Comparison of ENCODE assay signal across 8 cellular contexts in the genomic region with DNA sequence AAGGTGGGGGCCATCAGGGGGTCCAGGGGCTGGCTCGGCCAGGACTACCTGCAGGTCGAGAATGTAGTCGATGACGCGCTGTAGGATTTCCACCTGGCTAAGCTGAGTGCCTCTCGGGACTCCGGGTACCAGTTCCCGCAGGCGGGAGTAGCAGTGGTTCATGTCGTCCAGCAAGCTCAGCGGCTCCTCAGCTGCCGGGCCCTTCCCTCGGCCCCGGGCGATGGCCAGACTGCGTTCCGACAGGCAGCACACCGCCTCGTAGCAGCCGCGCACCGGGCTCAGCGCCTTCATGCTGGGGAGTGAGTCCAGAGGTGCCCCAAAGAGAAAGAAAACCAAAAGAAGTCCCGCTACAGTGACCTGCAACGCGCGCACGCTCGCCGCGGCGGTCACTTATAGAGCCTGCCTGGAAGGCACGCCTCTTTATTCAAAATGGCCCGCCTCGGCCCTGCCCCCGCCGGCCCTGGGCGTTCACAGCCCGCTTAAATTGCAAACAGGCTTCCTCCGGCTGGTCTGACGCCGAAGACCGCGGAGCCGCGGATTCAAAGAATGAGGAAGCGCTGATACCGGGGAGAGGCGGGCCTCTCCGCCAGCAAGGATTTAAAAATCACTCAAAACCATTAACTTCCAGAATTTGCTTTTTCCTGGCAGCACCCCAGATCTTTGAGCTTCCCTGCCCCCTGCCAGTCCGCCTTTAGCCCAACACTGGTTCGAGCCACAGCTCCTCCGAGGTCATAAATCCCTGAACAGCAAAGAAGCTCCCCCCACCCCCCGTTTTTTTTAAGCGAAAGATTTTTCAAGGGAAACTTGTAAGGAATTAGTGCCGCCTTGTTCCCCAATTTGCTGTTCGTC. TPM values are rescaled to one million over a fixed set of nuclear protein-coding genes. Genes with fewer than 3 reads are reported as not detected.
A peak's percentile ranks its signal among the peaks of the same experiment; 100 is the strongest.
DNase-seq lines count a peak whose midpoint lies in the region; ATAC-seq and TF ChIP-seq lines count a peak whose summit lies in the region.

Gene ID3 (minus strand): TSS at position 366 of the 849 bp plus-strand sequence. CDS start 75 bp downstream, at position 291.

- H3K4me1 ChIP-seq in mammary epithelial cell (ENCODE audit: insufficient read depth, low read length) (peaks cover 48% of the 10 kb centered on the region), spleen (peaks cover 58 to 98% (median 85%) of the 10 kb centered on the region in 6 donors)

- in situ Hi-C loops in ACHN (cut with HindIII; ENCODE audit: low pct_ligation_motif_present, low pct_unique_long_range_greater_than_20kb, low sequenced_read_pairs) (no loop called here), mammary epithelial cell (cut with MboI; ENCODE audit: low sequenced_read_pairs in 2 of 2) (no loop called here)

- no peaks in the 10 kb centered on the region for H3K9me3 Mint-ChIP-seq in immature natural killer cell

- BruUV-seq in mammary epithelial cell (replicated peaks; lab: Mats Ljungman, UMichigan): TSS peak; percentile 86

- peak within 1 kb of the TSS; percentile 93 for H3K4me2 ChIP-seq in mammary epithelial cell (ENCODE audit: insufficient read depth, low read depth, low read length)

- intact Hi-C loops in mammary epithelial cell (cut with micrococcal nuclease): loop anchor here (1.0 kb wide), 3 partner anchors 26 to 78 kb away; no protein-coding TSS in a partner anchor
- intact Hi-C loops in spleen (cut with DNase I; ENCODE audit: low total_unique reads): no loop called here

- H2AFZ ChIP-seq in mammary epithelial cell (ENCODE audit: low read depth, low read length): peak within 1 kb of the TSS; percentile 85

- WGBS in mammary epithelial cell (ENCODE audit: low coverage, missing lambda C conversion rate): 2% methylated on average over 21 of the region's 57 CpGs
- 1% methylated on average over 35 to 57 of the region's 57 CpGs for WGBS in spleen, 5 donors

- DNase-seq in ACHN: peak; percentile 94
- DNase-seq in NCI-H2196 (lab: John Stamatoyannopoulos, UW; ENCODE audit: unreplicated experiment): peak; percentile 96
- peak; percentile 96 for DNase-seq in mammary epithelial cell
- DNase-seq in immature natural killer cell: peak; percentile 81 to 90 (median 84)
- peak; percentile 99 for DNase-seq in spleen

- H3K9me3 ChIP-seq in mammary epithelial cell (replicated peaks; ENCODE audit: insufficient read depth, low read length) (no peaks in the 10 kb centered on the region), spleen (no peaks in the 10 kb centered on the region)

- peak within 1 kb of the TSS; percentile 85 to 90 (median 86) for H3K4me3 Mint-ChIP-seq in immature natural killer cell

- H3K36me3 Mint-ChIP-seq in immature natural killer cell: no peaks in the 10 kb centered on the region

- dilution Hi-C loops in mammary epithelial cell (cut with HindIII; ENCODE audit: low sequenced_read_pairs): no loop called here

- TF ChIP-seq POLR2A in spleen (IDR thresholded peaks at IDR 0.05): peak; percentile 79 to 97 (median 89)

- H3K4me1 Mint-ChIP-seq in immature natural killer cell: peaks cover 44 to 58% of the 10 kb centered on the region in 2 donors

- H3K27me3 Mint-ChIP-seq in immature natural killer cell (ENCODE audit: low read depth in 3 of 3): peaks cover 20 to 25% (median 24%) of the 10 kb centered on the region in 3 donors

- CTCF ChIA-PET in mammary epithelial cell (lab: Charles Lee; ENCODE audit: low non-redundant PET): interaction anchor here (0.6 kb wide), 2 partner anchors 16 to 61 kb away, joined by 3 to 12 read pairs; no protein-coding TSS in a partner anchor

- TF ChIP-seq CTCF in WI38 (IDR thresholded peaks at IDR 0.05; ENCODE audit: low read depth, low read length) (no peak), mammary epithelial cell (conservative IDR thresholded peaks at IDR 0.05 in 1 of 2, IDR thresholded peaks at IDR 0.05 in 1 of 2; ENCODE audit: extremely low read depth in 1 of 2, insufficient read depth in 1 of 2, low read depth in 1 of 2, low read length in 2 of 2) (no peak), spleen (IDR thresholded peaks at IDR 0.05 in 8 of 11, conservative IDR thresholded peaks at IDR 0.05 in 3 of 11) (peak in 2 of 11 experiments; percentile 11 to 18)

- peak within 1 kb of the TSS; percentile 95 for H3K4me3 ChIP-seq in WI38 (ENCODE audit: low read depth, low read length)
- peak within 1 kb of the TSS; percentile 61 to 76 (median 75) for H3K4me3 ChIP-seq in mammary epithelial cell (replicated peaks in 1 of 3; ENCODE audit: insufficient read depth in 1 of 3, low read depth in 2 of 3, low read length in 3 of 3)
- peak within 1 kb of the TSS; percentile 75 to 95 (median 84) for H3K4me3 ChIP-seq in spleen

- H3K9ac ChIP-seq in mammary epithelial cell (ENCODE audit: insufficient read depth, low read length): peak within 1 kb of the TSS; percentile 71

- H3K27ac ChIP-seq in mammary epithelial cell (ENCODE audit: insufficient read depth, low read depth, low read length) (peak within 1 kb of the TSS; percentile 76), spleen (peak within 1 kb of the TSS; percentile 79 to 96 (median 94))

- H3K27me3 ChIP-seq in mammary epithelial cell (ENCODE audit: insufficient read depth, low read length): no peaks in the 10 kb centered on the region
- H3K27me3 ChIP-seq in spleen (replicated peaks in 1 of 7): peaks cover 0 to 26% (median 0%) of the 10 kb centered on the region in 7 donors

- peak within 1 kb of the TSS in 5 of 6 donors; percentile 60 to 87 (median 66) for H3K27ac Mint-ChIP-seq in immature natural killer cell

- H3K79me2 ChIP-seq in mammary epithelial cell (ENCODE audit: insufficient read depth, low read length): peaks cover 12% of the 10 kb centered on the region

- ATAC-seq in GM18867 (IDR thresholded peaks at IDR 0.05; ENCODE audit: unreplicated experiment) (peak; percentile 65), HG03097 (IDR thresholded peaks at IDR 0.05; ENCODE audit: low FRiP score, unreplicated experiment) (peak; percentile 64)

- H4K20me1 ChIP-seq in mammary epithelial cell (ENCODE audit: insufficient read depth, low read length): no peaks in the 10 kb centered on the region

- no peaks in the 10 kb centered on the region for H3K36me3 ChIP-seq in mammary epithelial cell (ENCODE audit: insufficient read depth, low read length)
- H3K36me3 ChIP-seq in spleen: peaks cover 0 to 7% (median 0%) of the 10 kb centered on the region in 6 donors

RNA-seq across cellular contexts. Expression of gene ID3, which starts in this region (rescaled TPM):
- total RNA-seq in mammary epithelial cell: 10 to 100 TPM; 53.6 to 53.8 TPM
- 31.7 TPM for polyA plus RNA-seq in mammary epithelial cell
- 22.4 TPM for polyA minus RNA-seq in mammary epithelial cell
- polyA plus RNA-seq in immature natural killer cell: 1 to 10 TPM in 1 of 3 donors, under 1 TPM in 1, not detected in 1; 0.28 to 2.5 TPM
- 100 to 1,000 TPM in 1 of 7 donors, 10 to 100 TPM in 6; 49.5 to 122 (median 65.4) TPM for total RNA-seq in spleen
- 100 to 1,000 TPM in 2 of 3 donors, 10 to 100 TPM in 1; 59.8 to 118 (median 109) TPM for polyA plus RNA-seq in spleen

Comparison
In these comparisons a context has a peak if more than half of its experiments do, and no peak if none do; other contexts are left out.
1. Peak in every context shown above with its lines: DNase-seq, ATAC-seq, H3K4me3 ChIP-seq and H3K27ac ChIP-seq.